8 cellular contexts compared by ENCODE assay signal in genomic region chr5:159262472-159262858, GRCh38. TPM values are rescaled to one million over a fixed set of nuclear protein-coding genes. Genes with fewer than 3 reads are reported as not detected.
DNase-seq lines count a peak whose midpoint lies in the region; ATAC-seq, FAIRE-seq and TF ChIP-seq lines count a peak whose summit lies in the region.

No MANE protein-coding gene starts in this region.

- TF ChIP-seq CTCF in GM12865 (IDR thresholded peaks at IDR 0.05; ENCODE audit: insufficient read depth, low read depth, low read length, missing control alignments), result no peak
- no peak for TF ChIP-seq CTCF in bronchial epithelial cell (IDR thresholded peaks at IDR 0.05; ENCODE audit: insufficient read depth, low read length, severe bottlenecking)
- no peak for TF ChIP-seq CTCF in lower leg skin (IDR thresholded peaks at IDR 0.05)
- no peak for TF ChIP-seq CTCF in tibial nerve (IDR thresholded peaks at IDR 0.05)

- no peak for DNase-seq in GM12865 (ENCODE audit: low read depth)
- peak; percentile 6 for DNase-seq in HCEC 1CT
- peak; percentile 37 for DNase-seq in NCI-H146 treated with DMSO at 0.1 percent for 48 hours (lab: John Stamatoyannopoulos, UW; ENCODE audit: unreplicated experiment)
- peak; percentile 74 for DNase-seq in bronchial epithelial cell (ENCODE audit: low read depth)
- no peak for DNase-seq in lower leg skin (ENCODE audit: low spot score in 2 of 2)
- DNase-seq in tibial nerve (ENCODE audit: low spot score in 2 of 2), result no peak

- TF ChIP-seq POLR2A in lower leg skin (IDR thresholded peaks at IDR 0.05) (no peak), tibial nerve (IDR thresholded peaks at IDR 0.05) (no peak)

- no peak for TF ChIP-seq EP300 in tibial nerve (IDR thresholded peaks at IDR 0.05)

- 23 to 33% methylated on average over 10 of the region's 10 CpGs for whole genome bisulfite sequencing in lower leg skin, 2 donors
- 34 to 40% methylated on average over 10 of the region's 10 CpGs for WGBS in tibial nerve, 2 donors

- no peak for ATAC-seq in HG02763 (IDR thresholded peaks at IDR 0.05; ENCODE audit: unreplicated experiment)
- ATAC-seq in HG03469 (IDR thresholded peaks at IDR 0.05; ENCODE audit: unreplicated experiment), result no peak

- H3K27me3 ChIP-seq in bronchial epithelial cell (ENCODE audit: control insufficient read depth, insufficient read depth, low read length) (no peaks in the 10 kb centered on the region), tibial nerve (peaks cover 0 to 2% of the 10 kb centered on the region in 2 donors)

- no peak for FAIRE-seq in bronchial epithelial cell (lab: Jason Lieb, UNC)

- no peaks in the 10 kb centered on the region for H3K36me3 ChIP-seq in bronchial epithelial cell (ENCODE audit: control insufficient read depth, insufficient read depth, low read length)
- H3K36me3 ChIP-seq in tibial nerve, result no peaks in the 10 kb centered on the region

- peaks cover 0 to 30% (median 4%) of the 10 kb centered on the region in 4 donors for H3K4me1 ChIP-seq in tibial nerve

- no peaks in the 10 kb centered on the region for H3K9me3 ChIP-seq in tibial nerve

- H3K4me3 ChIP-seq in GM12865 (ENCODE audit: low read depth, low read length) (peak overlapping the region; percentile 68), bronchial epithelial cell (ENCODE audit: low read depth, low read length) (peak overlapping the region; percentile 79), lower leg skin (ENCODE audit: low read depth, poor library complexity, severe bottlenecking) (peak overlapping the region; percentile 75), tibial nerve (peak overlapping the region; percentile 70 to 96 (median 78))

- H3K27ac ChIP-seq in tibial nerve, result peak overlapping the region; percentile 62 to 89 (median 86)

- intact Hi-C loops in lower leg skin (cut with DNase I; ENCODE audit: low total_unique reads), result no loop called here

RNA-seq across cellular contexts. Expression of gene UBLCP1, which starts 0.6 kb away (rescaled TPM):
- 14.5 and 39.3 TPM in 2 replicates for total RNA-seq in bronchial epithelial cell
- total RNA-seq in lower leg skin, result 10 to 100 TPM; 11.1 to 21.1 (median 16.9) TPM
- total RNA-seq in tibial nerve, result 10 to 100 TPM; 12.4 to 30.1 (median 21.4) TPM

RNA-seq across cellular contexts. Expression of gene RNF145, which starts 53.1 kb away (rescaled TPM):
- total RNA-seq in bronchial epithelial cell (84.2 and 160 TPM in 2 replicates), lower leg skin (10 to 100 TPM; 32.8 to 57.0 (median 43.9) TPM), tibial nerve (10 to 100 TPM; 40.2 to 65.1 (median 50.4) TPM)

Comparison
In these comparisons a context has a peak if more than half of its experiments do, and no peak if none do; other contexts are left out.
1. DNase-seq: peak in HCEC 1CT (single experiment), NCI-H146 treated with DMSO at 0.1 percent for 48 hours (single experiment) and bronchial epithelial cell (single experiment); none in GM12865 (single experiment), lower leg skin (0 of 2) and tibial nerve (0 of 2).
2. Peak in every context shown above with its lines, with median percentiles within 50 percentile points of each other: H3K4me3 ChIP-seq.